Comparison of ENCODE assay signal across 15 cellular contexts in the genomic region with DNA sequence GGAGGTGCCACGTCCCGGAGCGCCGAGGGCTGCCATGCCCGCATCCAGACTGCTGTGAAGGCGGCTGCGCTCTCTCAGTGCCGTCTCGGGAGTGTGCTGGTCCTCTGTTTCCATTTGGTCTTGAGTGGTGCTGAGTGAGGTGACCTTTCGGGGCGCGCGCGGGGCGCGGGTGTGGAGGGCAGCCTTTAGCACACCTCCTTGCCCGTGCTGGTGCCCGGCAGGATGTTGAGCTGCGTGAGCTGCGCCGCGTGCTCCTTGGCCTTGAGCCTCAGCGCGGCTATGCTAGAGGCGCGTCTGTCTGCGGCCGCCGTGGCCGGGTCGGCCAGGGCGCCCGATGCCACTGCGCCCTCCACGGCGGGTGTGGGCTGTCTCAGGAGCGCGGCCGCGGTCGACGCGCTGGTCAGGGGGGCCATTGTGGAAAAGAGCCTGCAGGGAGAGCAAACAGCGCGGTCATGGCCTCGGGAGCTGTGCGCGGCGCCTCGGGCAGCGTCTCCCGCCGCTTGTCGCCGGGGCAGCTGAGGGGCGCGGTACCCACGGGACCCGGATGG. TPM values are rescaled to one million over a fixed set of nuclear protein-coding genes. Genes with fewer than 3 reads are reported as not detected.
DNase-seq lines count a peak whose midpoint lies in the region; ATAC-seq, FAIRE-seq and TF ChIP-seq lines count a peak whose summit lies in the region.
"Had no signal": no experiment of that assay in that cellular context is flagged by ENCODE, and none has a peak within 500 bp of the region (broad histone marks: within the 10 kb centered on the region; RNA-seq: fewer than 3 reads in every experiment).

No MANE protein-coding gene starts in this region.

- H3K4me1 Mint-ChIP-seq in neural progenitor cell = peaks cover 41% of the 10 kb centered on the region

- DNase-seq in heart left ventricle (no peak), Right ventricle myocardium superior (no peak), endothelial cell of umbilical vein (ENCODE audit: low read depth, low spot score) (no peak), neural progenitor cell (ENCODE audit: low spot score) (peak; percentile 47), EL (no peak), NCI-H510A treated with DMSO at 0.1 percent for 48 hours (lab: John Stamatoyannopoulos, UW) (no peak), SKM-1 treated with dmso at 0.1 percent for 144 hours (lab: John Stamatoyannopoulos, UW; ENCODE audit: unreplicated experiment) (no peak)
- DNase-seq: activated CD4-positive, alpha-beta memory T cell treated with anti-CD3 and anti-CD28 coated beads, Interleukin-2, amount 10 ng/mL, durations not matched to agents 7 days and 5 days; activated naive CD8-positive, alpha-beta T cell treated with anti-CD3 and anti-CD28 coated beads for 36 hours; effector CD4-positive, alpha-beta T cell; NCI-H146; uterus had no signal

- dilution Hi-C loops in endothelial cell of umbilical vein (cut with MboI; ENCODE audit: extremely low pct_ligation_motif_present, low sequenced_read_pairs) = no loop called here

- BruUV-seq in endothelial cell of umbilical vein (replicated peaks; lab: Mats Ljungman, UMichigan) = no TSS peak

- 1 to 27% (median 15%) methylated on average over 51 to 59 of the region's 59 CpGs for whole genome bisulfite sequencing in heart left ventricle, 4 donors
- WGBS in urinary bladder = 1% methylated on average over 59 of the region's 59 CpGs

- H2AFZ ChIP-seq in endothelial cell of umbilical vein (ENCODE audit: low read depth, low read length) (no peak overlapping the region), neural progenitor cell (replicated peaks) (no peak overlapping the region)

- CTCF ChIA-PET in endothelial cell of umbilical vein (lab: Charles Lee) = interaction anchor here (1.2 to 1.5 kb wide), 2 partner anchors 16 to 166 kb away, joined by 5 to 6 read pairs; no protein-coding TSS in a partner anchor

- H3K9me3 Mint-ChIP-seq in neural progenitor cell = peaks cover 5% of the 10 kb centered on the region
- H3K9me3 Mint-ChIP-seq: activated CD4-positive, alpha-beta memory T cell treated with anti-CD3 and anti-CD28 coated beads, Interleukin-2, amount 10 ng/mL, durations not matched to agents 7 days and 5 days; activated naive CD8-positive, alpha-beta T cell treated with anti-CD3 and anti-CD28 coated beads for 36 hours; memory B cell had no signal

- TF ChIP-seq CTCF in heart left ventricle (IDR thresholded peaks at IDR 0.05) (no peak), endothelial cell of umbilical vein (IDR thresholded peaks at IDR 0.05; ENCODE audit: extremely low read depth in 1 of 2, insufficient read depth in 1 of 2, low read depth in 1 of 2, low read length in 2 of 2) (no peak), neural progenitor cell (IDR thresholded peaks at IDR 0.05) (no peak)

- H3K36me3 ChIP-seq in heart left ventricle = no peaks in the 10 kb centered on the region
- H3K36me3 ChIP-seq in endothelial cell of umbilical vein (ENCODE audit: control insufficient read depth in 2 of 2, extremely low read depth in 1 of 2, insufficient read depth in 2 of 2, low read length in 2 of 2) = no peaks in the 10 kb centered on the region
- no peaks in the 10 kb centered on the region for H3K36me3 ChIP-seq in neural progenitor cell
- H3K36me3 ChIP-seq in urinary bladder (ENCODE audit: insufficient read depth) = no peaks in the 10 kb centered on the region
- H3K36me3 ChIP-seq: uterus had no signal

- H3K9me1 ChIP-seq in endothelial cell of umbilical vein (replicated peaks; ENCODE audit: control insufficient read depth, extremely low read depth, insufficient read depth, low read length) = no peaks in the 10 kb centered on the region

- H3K4me2 ChIP-seq in endothelial cell of umbilical vein (ENCODE audit: insufficient read depth, low read length) (no peak overlapping the region), neural progenitor cell (peak overlapping the region; percentile 89)

- H3K4me1 ChIP-seq in heart left ventricle = peaks cover 0 to 25% (median 3%) of the 10 kb centered on the region in 12 donors
- H3K4me1 ChIP-seq in endothelial cell of umbilical vein (ENCODE audit: control insufficient read depth, extremely low read depth, insufficient read depth, low read length) = peaks cover 5% of the 10 kb centered on the region
- peaks cover 72% of the 10 kb centered on the region for H3K4me1 ChIP-seq in neural progenitor cell
- H3K4me1 ChIP-seq in urinary bladder (ENCODE audit: insufficient read depth) = no peaks in the 10 kb centered on the region
- H3K4me1 ChIP-seq: uterus had no signal

- peak overlapping the region; percentile 71 for H3K4me3 Mint-ChIP-seq in neural progenitor cell
- H3K4me3 Mint-ChIP-seq: activated naive CD8-positive, alpha-beta T cell treated with anti-CD3 and anti-CD28 coated beads for 36 hours had no signal

- H3K4me3 ChIP-seq in heart left ventricle = peak overlapping the region in 7 of 12 donors; percentile 9 to 34 (median 17)
- no peak overlapping the region for H3K4me3 ChIP-seq in endothelial cell of umbilical vein (replicated peaks in 1 of 3; ENCODE audit: insufficient read depth in 1 of 3, low read depth in 1 of 3, low read length in 3 of 3)
- H3K4me3 ChIP-seq in neural progenitor cell = peak overlapping the region; percentile 57
- peak overlapping the region; percentile 22 for H3K4me3 ChIP-seq in urinary bladder (ENCODE audit: low read depth, low read length)

- no peaks in the 10 kb centered on the region for H3K9me3 ChIP-seq in heart left ventricle
- no peaks in the 10 kb centered on the region for H3K9me3 ChIP-seq in endothelial cell of umbilical vein (replicated peaks; ENCODE audit: control insufficient read depth, insufficient read depth, low read length)
- H3K9me3 ChIP-seq in neural progenitor cell (ENCODE audit: low read depth) = no peaks in the 10 kb centered on the region
- H3K9me3 ChIP-seq: uterus had no signal

- peaks cover 63% of the 10 kb centered on the region for H3K27me3 Mint-ChIP-seq in neural progenitor cell (ENCODE audit: insufficient read depth, low read depth)

- TF ChIP-seq POLR2A in heart left ventricle (IDR thresholded peaks at IDR 0.05) (no peak), endothelial cell of umbilical vein (IDR thresholded peaks at IDR 0.05; ENCODE audit: low read depth, low read length) (no peak)

- H4K20me1 ChIP-seq in endothelial cell of umbilical vein (replicated peaks; ENCODE audit: control insufficient read depth, extremely low read depth, insufficient read depth, low read length) (no peaks in the 10 kb centered on the region), neural progenitor cell (ENCODE audit: low read depth) (peaks cover 69% of the 10 kb centered on the region)

- H3K79me2 ChIP-seq in endothelial cell of umbilical vein (ENCODE audit: control insufficient read depth, insufficient read depth, low read length) = no peaks in the 10 kb centered on the region
- peaks cover 5% of the 10 kb centered on the region for H3K79me2 ChIP-seq in neural progenitor cell (ENCODE audit: low read depth)

- H3K9ac ChIP-seq in endothelial cell of umbilical vein (replicated peaks; ENCODE audit: extremely low read depth, insufficient read depth, low read length) (no peak overlapping the region), neural progenitor cell (no peak overlapping the region)

- no peak overlapping the region for H3K27ac Mint-ChIP-seq in neural progenitor cell
- H3K27ac Mint-ChIP-seq: activated CD4-positive, alpha-beta memory T cell treated with anti-CD3 and anti-CD28 coated beads, Interleukin-2, amount 10 ng/mL, durations not matched to agents 7 days and 5 days; activated naive CD8-positive, alpha-beta T cell treated with anti-CD3 and anti-CD28 coated beads for 36 hours; memory B cell had no signal

- no peak for FAIRE-seq in endothelial cell of umbilical vein (lab: Jason Lieb, UNC)

- H3K27me3 ChIP-seq in heart left ventricle = peaks cover 0 to 96% (median 62%) of the 10 kb centered on the region in 9 donors
- H3K27me3 ChIP-seq in endothelial cell of umbilical vein (ENCODE audit: control insufficient read depth in 2 of 2, insufficient read depth in 2 of 2, low read length in 2 of 2) = peaks cover 50 to 77% of the 10 kb centered on the region in 2 experiments
- H3K27me3 ChIP-seq in neural progenitor cell = peaks cover 100% of the 10 kb centered on the region

- intact Hi-C loops in heart left ventricle (cut with DNase I) = loop anchor here in 1 of 10 donors (5.0 kb wide), 1 partner anchor 317 kb away; no protein-coding TSS in a partner anchor
- intact Hi-C loops in Right ventricle myocardium superior (cut with DNase I) = no loop called here
- intact Hi-C loops in endothelial cell of umbilical vein (cut with micrococcal nuclease) = no loop called here

- H3K36me3 Mint-ChIP-seq in neural progenitor cell = peaks cover 3% of the 10 kb centered on the region
- H3K36me3 Mint-ChIP-seq: activated naive CD8-positive, alpha-beta T cell treated with anti-CD3 and anti-CD28 coated beads for 36 hours had no signal

- no peak overlapping the region for H3K27ac ChIP-seq in heart left ventricle
- no peak overlapping the region for H3K27ac ChIP-seq in endothelial cell of umbilical vein (ENCODE audit: insufficient read depth, low read depth, low read length)
- H3K27ac ChIP-seq in neural progenitor cell = no peak overlapping the region
- H3K27ac ChIP-seq in urinary bladder (ENCODE audit: low read depth) = no peak overlapping the region
- H3K27ac ChIP-seq: uterus had no signal

- H3F3A ChIP-seq in neural progenitor cell (ENCODE audit: low read depth) = peaks cover 52% of the 10 kb centered on the region

- peak in 1 of 4 donors; percentile 34 for ATAC-seq in heart left ventricle
- no peak for ATAC-seq in Right ventricle myocardium superior (ENCODE audit: poor library complexity)

- POLR2A ChIA-PET in endothelial cell of umbilical vein (lab: Charles Lee) = no interaction called here

TF ChIP-seq in endothelial cell of umbilical vein, 7 proteins besides CTCF, POLR2A, EP300 and RAD21 (continues in another document):
- peak; percentile 93 for TF ChIP-seq EZH2 (IDR thresholded peaks at IDR 0.05; ENCODE audit: borderline replicate concordance, low read depth, low read length, severe bottlenecking)
- TF ChIP-seq FOS (IDR thresholded peaks at IDR 0.05; ENCODE audit: borderline replicate concordance, insufficient read depth, low read length) = no peak

RNA-seq across cellular contexts. Expression of a gene that starts 11.2 kb away (rescaled TPM):
- total RNA-seq in heart left ventricle = not detected
- polyA plus RNA-seq in heart left ventricle = not detected
- not detected for total RNA-seq in Right ventricle myocardium superior
- total RNA-seq in endothelial cell of umbilical vein = not detected in 2 replicates
- not detected in 2 replicates for polyA plus RNA-seq in endothelial cell of umbilical vein
- not detected in 2 replicates for polyA plus RNA-seq in endothelial cell of umbilical vein (2011; cell fraction: cytosol; rRNA removed)
- not detected in 2 replicates for polyA plus RNA-seq in endothelial cell of umbilical vein (2011; cell fraction: nucleus; rRNA removed)
- not detected in 2 replicates for polyA plus RNA-seq in endothelial cell of umbilical vein (2012)
- polyA minus RNA-seq in endothelial cell of umbilical vein = not detected in 2 replicates
- not detected for polyA minus RNA-seq in endothelial cell of umbilical vein (2011; cell fraction: cytosol; rRNA and poly(A)+ RNA removed)
- not detected in 2 replicates for polyA minus RNA-seq in endothelial cell of umbilical vein (2011; cell fraction: nucleus; rRNA and poly(A)+ RNA removed)
- total RNA-seq in neural progenitor cell (ENCODE audit: low replicate concordance) = 5.3 and 9.0 TPM in 2 replicates
- not detected for total RNA-seq in urinary bladder
- not detected for polyA plus RNA-seq in urinary bladder
- total RNA-seq: activated CD4-positive, alpha-beta memory T cell treated with anti-CD3 and anti-CD28 coated beads, Interleukin-2, amount 10 ng/mL, durations not matched to agents 7 days and 5 days; activated naive CD8-positive, alpha-beta T cell treated with anti-CD3 and anti-CD28 coated beads for 36 hours; renal cortical epithelial cell had no signal

Comparison
In these comparisons a context has a peak if more than half of its experiments do, and no peak if none do; other contexts are left out.
1. H3K4me3 ChIP-seq: peak in heart left ventricle (7 of 12), neural progenitor cell (single experiment) and urinary bladder (single experiment); none in endothelial cell of umbilical vein (0 of 3).